In genomic region chr5:176927562-176927961, GRCh38 we compare ENCODE assay signal across 30 cellular contexts. TPM values are rescaled to one million over a fixed set of nuclear protein-coding genes. Genes with fewer than 3 reads are reported as not detected.
"Had no signal": no experiment of that assay in that cellular context is flagged by ENCODE, and none has a peak within 500 bp of the region (broad histone marks: within the 10 kb centered on the region; RNA-seq: fewer than 3 reads in every experiment).

No MANE protein-coding gene starts in this region.

- H3K36me3 ChIP-seq: colonic mucosa, WERI-Rb-1 had no signal

- ATAC-seq: activated CD4-positive, CD25-positive, alpha-beta regulatory T cell treated with anti-CD3 and anti-CD28 coated beads, Interleukin-2, amount 50 U/mL, for 24 hours; activated CD8-positive, alpha-beta T cell treated with anti-CD3 and anti-CD28 coated beads for 36 hours; activated naive CD8-positive, alpha-beta T cell treated with anti-CD3 and anti-CD28 coated beads, Interleukin-2, amount 50 U/mL, for 24 hours; activated T-cell treated with anti-CD3 and anti-CD28 coated beads, Interleukin-2, amount 50 U/mL, for 4 hours; gastroesophageal sphincter; heart right ventricle; T-helper 17 cell had no signal

- H3K4me3 ChIP-seq: ascending aorta, colonic mucosa, esophagus squamous epithelium, gastroesophageal sphincter, heart right ventricle, hepatocyte had no signal

- H3K27ac ChIP-seq: ascending aorta, colonic mucosa, gastroesophageal sphincter, heart right ventricle, hepatocyte, WERI-Rb-1 had no signal

- H3K9me3 ChIP-seq: ascending aorta, colonic mucosa, esophagus squamous epithelium, gastroesophageal sphincter, heart right ventricle had no signal

- H3K27me3 ChIP-seq: ascending aorta, colonic mucosa, esophagus squamous epithelium, gastroesophageal sphincter, heart right ventricle, hepatocyte had no signal

- DNase-seq: activated B cell treated with CpG ODN at 0.5 μM for 24 hours; activated CD4-positive, alpha-beta T cell treated with anti-CD3 and anti-CD28 coated beads for 48 hours; activated CD4-positive, alpha-beta T cell treated with anti-CD3 and anti-CD28 coated beads, Interleukin-2, amount 50 U/mL, for 1 hour; activated CD4-positive, alpha-beta T cell treated with anti-CD3 and anti-CD28 coated beads, Interleukin-2, amount 50 U/mL, for 48 hours; activated CD8-positive, alpha-beta memory T cell treated with anti-CD3 and anti-CD28 coated beads for 24 hours; activated CD8-positive, alpha-beta T cell treated with anti-CD3 and anti-CD28 coated beads for 36 hours; activated effector memory CD4-positive, alpha-beta T cell treated with anti-CD3 and anti-CD28 coated beads, Interleukin-2, amount 50 U/mL, for 16 hours; activated naive CD4-positive, alpha-beta T cell treated with anti-CD3 and anti-CD28 coated beads for 36 hours; activated naive CD8-positive, alpha-beta T cell treated with anti-CD3 and anti-CD28 coated beads for 36 hours; activated naive CD8-positive, alpha-beta T cell treated with anti-CD3 and anti-CD28 coated beads, Interleukin-2, amount 50 U/mL, for 24 hours; activated T-cell treated with anti-CD3 and anti-CD28 coated beads, Interleukin-2, amount 50 U/mL, for 4 hours; caudate nucleus; colonic mucosa; effector CD8-positive, alpha-beta T cell; endodermal cell; erythroblast; esophagus squamous epithelium; foreskin melanocyte; heart right ventricle; SW 1271; T-helper 1 cell; T-helper 17 cell; T1000; WERI-Rb-1 had no signal

- H3K4me1 ChIP-seq: ascending aorta, colonic mucosa, gastroesophageal sphincter, heart right ventricle had no signal

RNA-seq across cellular contexts. Expression of gene HK3, which starts 28.4 kb away (rescaled TPM):
- total RNA-seq: activated CD8-positive, alpha-beta T cell treated with anti-CD3 and anti-CD28 coated beads for 36 hours; activated naive CD4-positive, alpha-beta T cell treated with anti-CD3 and anti-CD28 coated beads for 36 hours; activated naive CD8-positive, alpha-beta T cell treated with anti-CD3 and anti-CD28 coated beads for 36 hours; dermis microvascular lymphatic vessel endothelial cell; glomerular endothelial cell had no signal
- polyA plus RNA-seq: hepatocyte had no signal
